In the genomic region with DNA sequence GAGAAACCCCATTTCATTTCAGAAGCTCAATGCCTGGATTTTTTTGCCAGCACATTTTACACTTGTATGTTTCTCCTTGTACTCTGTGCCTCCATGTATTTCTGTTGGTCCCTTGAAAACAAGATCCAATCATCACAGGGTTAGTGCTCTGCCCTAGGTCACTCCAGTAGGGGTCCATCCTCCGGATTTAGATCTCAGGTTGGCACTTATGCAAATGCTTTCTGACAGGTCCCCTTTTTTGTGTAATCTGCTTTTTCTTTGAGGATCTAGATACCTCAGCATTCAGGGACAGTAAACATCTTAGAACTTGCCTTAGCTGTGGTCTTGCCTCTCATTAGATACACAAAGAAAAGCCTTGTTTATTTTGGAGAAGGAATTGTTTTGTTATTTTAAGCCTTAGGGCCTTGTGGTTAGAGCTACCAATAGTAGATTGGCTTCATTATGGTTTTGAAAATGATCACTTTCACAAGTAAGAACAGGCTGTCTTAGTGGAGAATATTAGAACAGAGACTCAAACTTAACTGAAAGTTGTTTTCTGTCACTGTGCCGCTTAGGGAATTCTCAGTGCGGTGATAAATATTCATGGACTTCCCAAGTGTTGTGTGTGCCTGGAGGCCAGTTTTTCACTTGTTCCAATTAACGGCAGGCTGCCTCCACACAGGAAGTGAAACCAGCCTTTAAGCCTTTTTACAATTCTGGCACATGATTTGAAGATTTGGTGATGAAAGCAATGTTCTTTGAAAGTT, we compare ENCODE assay signal across 1 cellular context.
TF ChIP-seq lines count a peak whose summit lies in the region.

No MANE protein-coding gene starts in this region.

TF ChIP-seq in GM23338, 12 proteins besides CTCF, POLR2A, EP300 and RAD21 (continued from another document):
- TF ChIP-seq, protein P1, sequence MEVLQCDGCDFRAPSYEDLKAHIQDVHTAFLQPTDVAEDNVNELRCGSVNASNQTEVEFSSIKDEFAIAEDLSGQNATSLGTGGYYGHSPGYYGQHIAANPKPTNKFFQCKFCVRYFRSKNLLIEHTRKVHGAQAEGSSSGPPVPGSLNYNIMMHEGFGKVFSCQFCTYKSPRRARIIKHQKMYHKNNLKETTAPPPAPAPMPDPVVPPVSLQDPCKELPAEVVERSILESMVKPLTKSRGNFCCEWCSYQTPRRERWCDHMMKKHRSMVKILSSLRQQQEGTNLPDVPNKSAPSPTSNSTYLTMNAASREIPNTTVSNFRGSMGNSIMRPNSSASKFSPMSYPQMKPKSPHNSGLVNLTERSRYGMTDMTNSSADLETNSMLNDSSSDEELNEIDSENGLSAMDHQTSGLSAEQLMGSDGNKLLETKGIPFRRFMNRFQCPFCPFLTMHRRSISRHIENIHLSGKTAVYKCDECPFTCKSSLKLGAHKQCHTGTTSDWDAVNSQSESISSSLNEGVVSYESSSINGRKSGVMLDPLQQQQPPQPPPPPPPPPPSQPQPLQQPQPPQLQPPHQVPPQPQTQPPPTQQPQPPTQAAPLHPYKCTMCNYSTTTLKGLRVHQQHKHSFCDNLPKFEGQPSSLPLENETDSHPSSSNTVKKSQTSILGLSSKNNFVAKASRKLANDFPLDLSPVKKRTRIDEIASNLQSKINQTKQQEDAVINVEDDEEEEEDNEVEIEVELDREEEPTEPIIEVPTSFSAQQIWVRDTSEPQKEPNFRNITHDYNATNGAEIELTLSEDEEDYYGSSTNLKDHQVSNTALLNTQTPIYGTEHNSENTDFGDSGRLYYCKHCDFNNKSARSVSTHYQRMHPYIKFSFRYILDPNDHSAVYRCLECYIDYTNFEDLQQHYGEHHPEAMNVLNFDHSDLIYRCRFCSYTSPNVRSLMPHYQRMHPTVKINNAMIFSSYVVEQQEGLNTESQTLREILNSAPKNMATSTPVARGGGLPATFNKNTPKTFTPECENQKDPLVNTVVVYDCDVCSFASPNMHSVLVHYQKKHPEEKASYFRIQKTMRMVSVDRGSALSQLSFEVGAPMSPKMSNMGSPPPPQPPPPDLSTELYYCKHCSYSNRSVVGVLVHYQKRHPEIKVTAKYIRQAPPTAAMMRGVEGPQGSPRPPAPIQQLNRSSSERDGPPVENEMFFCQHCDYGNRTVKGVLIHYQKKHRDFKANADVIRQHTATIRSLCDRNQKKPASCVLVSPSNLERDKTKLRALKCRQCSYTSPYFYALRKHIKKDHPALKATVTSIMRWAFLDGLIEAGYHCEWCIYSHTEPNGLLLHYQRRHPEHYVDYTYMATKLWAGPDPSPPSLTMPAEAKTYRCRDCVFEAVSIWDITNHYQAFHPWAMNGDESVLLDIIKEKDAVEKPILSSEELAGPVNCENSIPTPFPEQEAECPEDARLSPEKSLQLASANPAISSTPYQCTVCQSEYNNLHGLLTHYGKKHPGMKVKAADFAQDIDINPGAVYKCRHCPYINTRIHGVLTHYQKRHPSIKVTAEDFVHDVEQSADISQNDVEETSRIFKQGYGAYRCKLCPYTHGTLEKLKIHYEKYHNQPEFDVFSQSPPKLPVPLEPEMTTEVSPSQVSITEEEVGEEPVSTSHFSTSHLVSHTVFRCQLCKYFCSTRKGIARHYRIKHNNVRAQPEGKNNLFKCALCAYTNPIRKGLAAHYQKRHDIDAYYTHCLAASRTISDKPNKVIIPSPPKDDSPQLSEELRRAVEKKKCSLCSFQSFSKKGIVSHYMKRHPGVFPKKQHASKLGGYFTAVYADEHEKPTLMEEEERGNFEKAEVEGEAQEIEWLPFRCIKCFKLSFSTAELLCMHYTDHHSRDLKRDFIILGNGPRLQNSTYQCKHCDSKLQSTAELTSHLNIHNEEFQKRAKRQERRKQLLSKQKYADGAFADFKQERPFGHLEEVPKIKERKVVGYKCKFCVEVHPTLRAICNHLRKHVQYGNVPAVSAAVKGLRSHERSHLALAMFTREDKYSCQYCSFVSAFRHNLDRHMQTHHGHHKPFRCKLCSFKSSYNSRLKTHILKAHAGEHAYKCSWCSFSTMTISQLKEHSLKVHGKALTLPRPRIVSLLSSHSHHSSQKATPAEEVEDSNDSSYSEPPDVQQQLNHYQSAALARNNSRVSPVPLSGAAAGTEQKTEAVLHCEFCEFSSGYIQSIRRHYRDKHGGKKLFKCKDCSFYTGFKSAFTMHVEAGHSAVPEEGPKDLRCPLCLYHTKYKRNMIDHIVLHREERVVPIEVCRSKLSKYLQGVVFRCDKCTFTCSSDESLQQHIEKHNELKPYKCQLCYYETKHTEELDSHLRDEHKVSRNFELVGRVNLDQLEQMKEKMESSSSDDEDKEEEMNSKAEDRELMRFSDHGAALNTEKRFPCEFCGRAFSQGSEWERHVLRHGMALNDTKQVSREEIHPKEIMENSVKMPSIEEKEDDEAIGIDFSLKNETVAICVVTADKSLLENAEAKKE (CRISPR knock-in tag; IDR thresholded peaks at IDR 0.05), result no peak
- no peak for TF ChIP-seq STAT1 (IDR thresholded peaks at IDR 0.05; ENCODE audit: unreplicated experiment)
- TF ChIP-seq NANOG (IDR thresholded peaks at IDR 0.05; ENCODE audit: borderline replicate concordance), result no peak
- no peak for TF ChIP-seq JUNB (IDR thresholded peaks at IDR 0.05; ENCODE audit: unreplicated experiment)
- no peak for TF ChIP-seq ZNF114 (CRISPR knock-in tag; IDR thresholded peaks at IDR 0.05)
- no peak for TF ChIP-seq EZH2phosphoT487 (IDR thresholded peaks at IDR 0.05; ENCODE audit: unreplicated experiment)
- no peak for TF ChIP-seq ZNF331 (CRISPR knock-in tag; IDR thresholded peaks at IDR 0.05; ENCODE audit: low read depth)
- TF ChIP-seq EZH2 (IDR thresholded peaks at IDR 0.05; ENCODE audit: low read depth, unreplicated experiment), result no peak
- TF ChIP-seq CREB1 (CRISPR knock-in tag; IDR thresholded peaks at IDR 0.05; ENCODE audit: low read depth), result no peak
- TF ChIP-seq, protein P2, sequence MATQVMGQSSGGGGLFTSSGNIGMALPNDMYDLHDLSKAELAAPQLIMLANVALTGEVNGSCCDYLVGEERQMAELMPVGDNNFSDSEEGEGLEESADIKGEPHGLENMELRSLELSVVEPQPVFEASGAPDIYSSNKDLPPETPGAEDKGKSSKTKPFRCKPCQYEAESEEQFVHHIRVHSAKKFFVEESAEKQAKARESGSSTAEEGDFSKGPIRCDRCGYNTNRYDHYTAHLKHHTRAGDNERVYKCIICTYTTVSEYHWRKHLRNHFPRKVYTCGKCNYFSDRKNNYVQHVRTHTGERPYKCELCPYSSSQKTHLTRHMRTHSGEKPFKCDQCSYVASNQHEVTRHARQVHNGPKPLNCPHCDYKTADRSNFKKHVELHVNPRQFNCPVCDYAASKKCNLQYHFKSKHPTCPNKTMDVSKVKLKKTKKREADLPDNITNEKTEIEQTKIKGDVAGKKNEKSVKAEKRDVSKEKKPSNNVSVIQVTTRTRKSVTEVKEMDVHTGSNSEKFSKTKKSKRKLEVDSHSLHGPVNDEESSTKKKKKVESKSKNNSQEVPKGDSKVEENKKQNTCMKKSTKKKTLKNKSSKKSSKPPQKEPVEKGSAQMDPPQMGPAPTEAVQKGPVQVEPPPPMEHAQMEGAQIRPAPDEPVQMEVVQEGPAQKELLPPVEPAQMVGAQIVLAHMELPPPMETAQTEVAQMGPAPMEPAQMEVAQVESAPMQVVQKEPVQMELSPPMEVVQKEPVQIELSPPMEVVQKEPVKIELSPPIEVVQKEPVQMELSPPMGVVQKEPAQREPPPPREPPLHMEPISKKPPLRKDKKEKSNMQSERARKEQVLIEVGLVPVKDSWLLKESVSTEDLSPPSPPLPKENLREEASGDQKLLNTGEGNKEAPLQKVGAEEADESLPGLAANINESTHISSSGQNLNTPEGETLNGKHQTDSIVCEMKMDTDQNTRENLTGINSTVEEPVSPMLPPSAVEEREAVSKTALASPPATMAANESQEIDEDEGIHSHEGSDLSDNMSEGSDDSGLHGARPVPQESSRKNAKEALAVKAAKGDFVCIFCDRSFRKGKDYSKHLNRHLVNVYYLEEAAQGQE (IDR thresholded peaks at IDR 0.05; ENCODE audit: unreplicated experiment), result no peak
TF ChIP-seq in GM23338: peak in this region for 0.
